ENCODE assay signal across 18 cellular contexts in the genomic region with DNA sequence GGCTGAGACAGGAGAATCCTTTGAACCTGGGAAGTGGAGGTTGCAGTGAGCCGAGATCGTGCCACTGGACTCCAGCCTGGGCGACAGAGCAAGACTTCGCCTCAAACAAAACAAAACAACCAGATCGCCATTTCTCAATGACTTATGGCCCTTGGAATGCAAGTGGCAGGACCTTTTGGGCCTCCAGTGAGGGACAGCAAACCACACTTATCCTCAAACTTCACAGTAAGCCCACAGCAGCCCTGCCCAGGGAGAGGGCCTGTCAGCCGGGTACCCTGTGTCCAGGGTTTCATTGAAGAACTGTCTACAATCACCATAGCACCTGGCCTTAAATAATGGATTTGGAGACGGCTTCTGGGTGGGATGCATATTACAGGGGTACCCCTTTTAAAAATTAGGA. TPM values are rescaled to one million over a fixed set of nuclear protein-coding genes. Genes with fewer than 3 reads are reported as not detected.
A peak's percentile ranks its signal among the peaks of the same experiment; 100 is the strongest.
DNase-seq lines count a peak whose midpoint lies in the region; ATAC-seq and TF ChIP-seq lines count a peak whose summit lies in the region.
"Had no signal": no experiment of that assay in that cellular context is flagged by ENCODE, and none has a peak within 500 bp of the region (broad histone marks: within the 10 kb centered on the region; RNA-seq: fewer than 3 reads in every experiment).

No MANE protein-coding gene starts in this region.

- H3K9me1 ChIP-seq in IMR-90 (ENCODE audit: insufficient read depth, low read length) = no peaks in the 10 kb centered on the region

- no peak overlapping the region for H3K9ac ChIP-seq in IMR-90 (ENCODE audit: low read depth, low read length)
- no peak overlapping the region for H3K9ac ChIP-seq in endodermal cell (ENCODE audit: extremely low read depth, low read length, poor library complexity, severe bottlenecking)
- H3K9ac ChIP-seq: neural progenitor cell had no signal

- H4K8ac ChIP-seq in IMR-90 (ENCODE audit: low read depth in 2 of 2, low read length in 2 of 2) = no peak overlapping the region

- H2AK5ac ChIP-seq in IMR-90 (ENCODE audit: low read depth, low read length) = peak overlapping the region; percentile 7; the same call in 1 of the 2 replicates

- no peaks in the 10 kb centered on the region for H3K9me3 ChIP-seq in IMR-90 (ENCODE audit: control insufficient read depth, insufficient read depth, low read length)
- H3K9me3 ChIP-seq in endodermal cell (ENCODE audit: control insufficient read depth, low read length) = no peaks in the 10 kb centered on the region

- H4K20me1 ChIP-seq in IMR-90 (ENCODE audit: insufficient read depth, low read length) = peaks cover 33% of the 10 kb centered on the region

- no peak for TF ChIP-seq RAD21 in IMR-90 (IDR thresholded peaks at IDR 0.05; ENCODE audit: low read length)

- dilution Hi-C loops in IMR-90 (cut with HindIII; ENCODE audit: low sequenced_read_pairs, unreplicated experiment) = no loop called here

- DNase-seq in AG08396 (ENCODE audit: low spot score) (peak; percentile 32), IMR-90 (no peak), endodermal cell (peak; percentile 55), osteocyte (ENCODE audit: extremely low spot score, unreplicated experiment) (no peak), anterior cingulate cortex (lab: John Stamatoyannopoulos, UW) (no peak), brain microvascular endothelial cell (no peak)
- DNase-seq: CD4-positive, alpha-beta memory T cell; dermis blood vessel endothelial cell; hypothalamus; NCI-H1436 treated with DMSO at 0.1 percent for 48 hours; PC-3; T-helper 2 cell had no signal

- WGBS in IMR-90 (ENCODE audit: extremely low coverage in 2 of 2, insufficient read length in 1 of 2), 2 experiments = 100% methylated on average over 1 of the region's 7 CpGs; no CpG with 5 or more reads in 1 of the 2 experiments
- WGBS in endodermal cell (ENCODE audit: insufficient coverage in 1 of 2, insufficient read length in 1 of 2), 2 experiments = 90 to 94% methylated on average over 5 to 7 of the region's 7 CpGs

- peaks cover 57% of the 10 kb centered on the region for H3K36me3 Mint-ChIP-seq in endodermal cell (ENCODE audit: low read depth)
- H3K36me3 Mint-ChIP-seq in osteocyte (ENCODE audit: unreplicated experiment) = peaks cover 21% of the 10 kb centered on the region

- intact Hi-C loops in IMR-90 (cut with micrococcal nuclease) = no loop called here

- H2AFZ ChIP-seq in IMR-90 (replicated peaks; ENCODE audit: low read length, poor library complexity) = no peak overlapping the region
- H2AFZ ChIP-seq: neural progenitor cell had no signal

- H3K56ac ChIP-seq in IMR-90 (ENCODE audit: extremely low read depth, insufficient read depth, low read length) = no peak overlapping the region

- no peak overlapping the region for H3K18ac ChIP-seq in IMR-90 (ENCODE audit: low read depth, low read length)

- no peak overlapping the region for H4K91ac ChIP-seq in IMR-90 (ENCODE audit: insufficient read depth, low read depth, low read length)

- no peak overlapping the region for H2BK20ac ChIP-seq in IMR-90 (ENCODE audit: low read depth, low read length)

- no peak overlapping the region for H2AK9ac ChIP-seq in IMR-90 (replicated peaks; ENCODE audit: low read depth, low read length, poor library complexity)

- H3K27ac ChIP-seq in IMR-90 (ENCODE audit: insufficient read depth, low read length) = no peak overlapping the region
- no peak overlapping the region for H3K27ac ChIP-seq in endodermal cell (ENCODE audit: low read depth, low read length)
- no peak overlapping the region for H3K27ac ChIP-seq in brain microvascular endothelial cell
- H3K27ac ChIP-seq: neural progenitor cell had no signal

- TF ChIP-seq POLR2A in IMR-90 (IDR thresholded peaks at IDR 0.05; ENCODE audit: low read depth, low read length) = no peak

- no peaks in the 10 kb centered on the region for H3K27me3 ChIP-seq in IMR-90 (ENCODE audit: control insufficient read depth, insufficient read depth, low read length)
- H3K27me3 ChIP-seq in endodermal cell (ENCODE audit: control insufficient read depth, insufficient read depth, low read length, poor library complexity, severe bottlenecking) = no peaks in the 10 kb centered on the region
- H3K27me3 ChIP-seq in brain microvascular endothelial cell (replicated peaks) = no peaks in the 10 kb centered on the region
- H3K27me3 ChIP-seq: neural progenitor cell had no signal

- H3K9me3 Mint-ChIP-seq in endodermal cell (no peaks in the 10 kb centered on the region), osteocyte (ENCODE audit: unreplicated experiment) (no peaks in the 10 kb centered on the region)
- H3K9me3 Mint-ChIP-seq: activated T-helper 1 cell treated with anti-CD3 and anti-CD28 coated beads, Interleukin-12 subunit alpha, Interleukin-12 subunit beta, Interleukin-2, Interleukin-4 antibody, amounts not matched to agents 30 ng/mL and 10 ng/mL and 1 ng/mL, durations not matched to agents 14 hours and 24 hours and 36 hours; CD4-positive, alpha-beta memory T cell; mesothelial cell of epicardium; neural progenitor cell; WTC11 had no signal

- H3K4ac ChIP-seq in IMR-90 (ENCODE audit: low read depth, low read length) = no peak overlapping the region

- peaks cover 3% of the 10 kb centered on the region for H3K4me1 ChIP-seq in IMR-90 (ENCODE audit: control insufficient read depth, insufficient read depth, low read length)
- peaks cover under 1% of the 10 kb centered on the region for H3K4me1 ChIP-seq in endodermal cell (ENCODE audit: control insufficient read depth, insufficient read depth, low read length)

- in situ Hi-C loops in IMR-90 (cut with MboI; ENCODE audit: low sequenced_read_pairs) (no loop called here), brain microvascular endothelial cell (cut with HindIII; ENCODE audit: low pct_ligation_motif_present, low sequenced_read_pairs) (no loop called here)

- H3K79me1 ChIP-seq in IMR-90 (ENCODE audit: low read depth in 1 of 2, low read length in 2 of 2) = peaks cover 15 to 64% of the 10 kb centered on the region in 2 experiments

- no peak overlapping the region for H2BK15ac ChIP-seq in IMR-90 (ENCODE audit: low read depth, low read length)

- H4K5ac ChIP-seq in IMR-90 (ENCODE audit: low read depth, low read length) = no peak overlapping the region

- H2BK5ac ChIP-seq in IMR-90 (ENCODE audit: low read depth, low read length, poor library complexity, severe bottlenecking) = no peak overlapping the region

- no peaks in the 10 kb centered on the region for H3K4me1 Mint-ChIP-seq in endodermal cell
- H3K4me1 Mint-ChIP-seq in osteocyte (ENCODE audit: unreplicated experiment) = peaks cover 9% of the 10 kb centered on the region
- H3K4me1 Mint-ChIP-seq: mesothelial cell of epicardium had no signal

- H3K4me3 ChIP-seq in IMR-90 (ENCODE audit: insufficient read depth, low read depth, low read length) (no peak overlapping the region), endodermal cell (ENCODE audit: low read length) (no peak overlapping the region), brain microvascular endothelial cell (ENCODE audit: low read depth, low read length) (no peak overlapping the region)
- H3K4me3 ChIP-seq: neural progenitor cell had no signal

- H3K27ac Mint-ChIP-seq in endodermal cell (no peak overlapping the region), osteocyte (ENCODE audit: unreplicated experiment) (peak overlapping the region; percentile 38)
- H3K27ac Mint-ChIP-seq: mesothelial cell of epicardium, neural progenitor cell had no signal

- POLR2A ChIA-PET in IMR-90 (lab: Charles Lee; ENCODE audit: unreplicated experiment) = no interaction called here

- peak overlapping the region; percentile 26; the same call in 1 of the 2 replicates for H3K4me2 ChIP-seq in IMR-90 (ENCODE audit: low read depth, low read length)
- H3K4me2 ChIP-seq: neural progenitor cell had no signal

- H3K4me3 Mint-ChIP-seq in endodermal cell = no peak overlapping the region
- no peak overlapping the region for H3K4me3 Mint-ChIP-seq in osteocyte (ENCODE audit: unreplicated experiment)
- H3K4me3 Mint-ChIP-seq: activated T-helper 1 cell treated with anti-CD3 and anti-CD28 coated beads, Interleukin-12 subunit alpha, Interleukin-12 subunit beta, Interleukin-2, Interleukin-4 antibody, amounts not matched to agents 30 ng/mL and 10 ng/mL and 1 ng/mL, durations not matched to agents 14 hours and 24 hours and 36 hours; CD4-positive, alpha-beta memory T cell; mesothelial cell of epicardium; neural progenitor cell; WTC11 had no signal

- CTCF ChIA-PET in IMR-90 (lab: Yijun Ruan, JAX) = no interaction called here

- H3K36me3 ChIP-seq in IMR-90 (ENCODE audit: control insufficient read depth, insufficient read depth, low read length) (peaks cover 43% of the 10 kb centered on the region), endodermal cell (ENCODE audit: control insufficient read depth, insufficient read depth, low read length) (peaks cover 57% of the 10 kb centered on the region), brain microvascular endothelial cell (replicated peaks) (peaks cover 54% of the 10 kb centered on the region)

- no peak overlapping the region for H2BK120ac ChIP-seq in IMR-90 (ENCODE audit: low read depth, low read length)

- H3K27me3 Mint-ChIP-seq in endodermal cell (ENCODE audit: insufficient read depth) = no peaks in the 10 kb centered on the region
- H3K27me3 Mint-ChIP-seq in osteocyte (ENCODE audit: unreplicated experiment) = no peaks in the 10 kb centered on the region
- H3K27me3 Mint-ChIP-seq: CD4-positive, alpha-beta memory T cell had no signal

- H3K14ac ChIP-seq in IMR-90 (replicated peaks; ENCODE audit: low read depth, low read length) = no peak overlapping the region

- ATAC-seq in IMR-90 (ENCODE audit: low read depth) = peak; percentile 33
- no peak for ATAC-seq in HG03439 (IDR thresholded peaks at IDR 0.05; ENCODE audit: unreplicated experiment)
- no peak for ATAC-seq in GM19452 (IDR thresholded peaks at IDR 0.05; ENCODE audit: unreplicated experiment)
- ATAC-seq: PC-3, WTC11 had no signal

- H3K23ac ChIP-seq in IMR-90 (ENCODE audit: low read depth, low read length) = peak overlapping the region; percentile 7; the same call in 1 of the 2 replicates

- TF ChIP-seq CTCF in IMR-90 (conservative IDR thresholded peaks at IDR 0.05; ENCODE audit: low read depth, low read length) (no peak), endodermal cell (conservative IDR thresholded peaks at IDR 0.05) (no peak), osteocyte (IDR thresholded peaks at IDR 0.05) (no peak), brain microvascular endothelial cell (IDR thresholded peaks at IDR 0.05; ENCODE audit: low read depth, low read length, missing control alignments) (no peak)

- no TSS peak for BruUV-seq in IMR-90 (replicated peaks; lab: Mats Ljungman, UMichigan)

RNA-seq across cellular contexts. Expression of gene TRAF4, which starts 11.7 kb away (rescaled TPM):
- total RNA-seq in IMR-90 (2012; rRNA removed) (27.5 and 36.9 TPM in 2 replicates), endodermal cell (100 to 1,000 TPM; 168 to 169 TPM), osteocyte (76.1 and 95.5 TPM in 2 replicates)
- polyA plus RNA-seq in IMR-90 (2012; rRNA removed) = 63.2 and 75.6 TPM in 2 replicates
- polyA plus RNA-seq in IMR-90 (2012; cell fraction: cytosol; rRNA removed) = 51.5 and 75.6 TPM in 2 replicates
- 310 and 764 TPM in 2 replicates for polyA plus RNA-seq in IMR-90 (2012; cell fraction: nucleus; rRNA removed; ENCODE audit: low replicate concordance)
- 118 TPM for polyA plus RNA-seq in endodermal cell (2013, experiment 1 of 2)
- polyA plus RNA-seq in endodermal cell (2013, experiment 2 of 2) = 106 TPM

RNA-seq across cellular contexts. Expression of gene NEK8, which starts 26.9 kb away (rescaled TPM):
- total RNA-seq in IMR-90 (2012; rRNA removed) (3.1 and 5.2 TPM in 2 replicates), endodermal cell (10 to 100 TPM; 11.2 to 15.7 TPM), osteocyte (8.5 and 9.9 TPM in 2 replicates)
- polyA plus RNA-seq in IMR-90 (2012; rRNA removed) = 4.1 and 4.6 TPM in 2 replicates
- 2.6 and 5.8 TPM in 2 replicates for polyA plus RNA-seq in IMR-90 (2012; cell fraction: cytosol; rRNA removed)
- 14.0 and 18.2 TPM in 2 replicates for polyA plus RNA-seq in IMR-90 (2012; cell fraction: nucleus; rRNA removed; ENCODE audit: low replicate concordance)
- polyA plus RNA-seq in endodermal cell (2013, experiment 1 of 2) = 5.7 TPM
- 5.5 TPM for polyA plus RNA-seq in endodermal cell (2013, experiment 2 of 2)

RNA-seq across cellular contexts. Expression of gene TLCD1, which starts 29.5 kb away (rescaled TPM):
- total RNA-seq in IMR-90 (2012; rRNA removed) (3.6 and 3.9 TPM in 2 replicates), endodermal cell (10 to 100 TPM; 17.0 to 22.9 TPM), osteocyte (3.8 and 5.8 TPM in 2 replicates)
- 8.7 and 9.3 TPM in 2 replicates for polyA plus RNA-seq in IMR-90 (2012; rRNA removed)
- polyA plus RNA-seq in IMR-90 (2012; cell fraction: cytosol; rRNA removed) = 5.9 and 14.1 TPM in 2 replicates
- polyA plus RNA-seq in IMR-90 (2012; cell fraction: nucleus; rRNA removed; ENCODE audit: low replicate concordance) = 3.7 and 5.6 TPM in 2 replicates
- polyA plus RNA-seq in endodermal cell (2013, experiment 1 of 2) = 8.3 TPM
- 7.2 TPM for polyA plus RNA-seq in endodermal cell (2013, experiment 2 of 2)

RNA-seq across cellular contexts. Expression of gene RPL23A, which starts 35.7 kb away (rescaled TPM):
- total RNA-seq in IMR-90 (2012; rRNA removed) = 572 and 596 TPM in 2 replicates
- polyA plus RNA-seq in IMR-90 (2012; rRNA removed) = 958 and 1,004 TPM in 2 replicates
- 180 and 421 TPM in 2 replicates for polyA plus RNA-seq in IMR-90 (2012; cell fraction: cytosol; rRNA removed)
- polyA plus RNA-seq in IMR-90 (2012; cell fraction: nucleus; rRNA removed; ENCODE audit: low replicate concordance) = 47.7 and 402 TPM in 2 replicates
- 1,000 to 10,000 TPM; 1,639 TPM for total RNA-seq in endodermal cell
- 2,129 TPM for polyA plus RNA-seq in endodermal cell (2013, experiment 1 of 2)
- 2,042 TPM for polyA plus RNA-seq in endodermal cell (2013, experiment 2 of 2)
- 1,390 and 1,395 TPM in 2 replicates for total RNA-seq in osteocyte

RNA-seq across cellular contexts. Expression of gene RAB34, which starts 37.8 kb away (rescaled TPM):
- 304 and 351 TPM in 2 replicates for total RNA-seq in IMR-90 (2012; rRNA removed)
- polyA plus RNA-seq in IMR-90 (2012; rRNA removed) = 374 and 387 TPM in 2 replicates
- 274 and 575 TPM in 2 replicates for polyA plus RNA-seq in IMR-90 (2012; cell fraction: cytosol; rRNA removed)
- 417 and 521 TPM in 2 replicates for polyA plus RNA-seq in IMR-90 (2012; cell fraction: nucleus; rRNA removed; ENCODE audit: low replicate concordance)
- total RNA-seq in endodermal cell = 100 to 1,000 TPM; 111 to 112 TPM
- polyA plus RNA-seq in endodermal cell (2013, experiment 1 of 2) = 92.9 TPM
- 105 TPM for polyA plus RNA-seq in endodermal cell (2013, experiment 2 of 2)
- 153 TPM in 2 replicates for total RNA-seq in osteocyte

Comparison
In these comparisons a context has a peak if more than half of its experiments do, and no peak if none do; other contexts are left out.
1. DNase-seq: peak in AG08396 (single experiment) and endodermal cell (single experiment); none in IMR-90 (single experiment), osteocyte (single experiment), anterior cingulate cortex (0 of 58) and brain microvascular endothelial cell (single experiment).